ENCODE assay signal across 8 cellular contexts in genomic region chr11:118572075-118572913, GRCh38. TPM values are rescaled to one million over a fixed set of nuclear protein-coding genes. Genes with fewer than 3 reads are reported as not detected.
DNase-seq lines count a peak whose midpoint lies in the region; ATAC-seq lines count a peak whose summit lies in the region.

TSS of gene ARCN1 (plus strand) at chr11:118572409. CDS start at chr11:118572548, 139 bp downstream.

- peak; percentile 66 for DNase-seq in 8988T
- peak; percentile 80 to 97 for DNase-seq in NCI-H526 (lab: John Stamatoyannopoulos, UW)
- DNase-seq in activated CD4-positive, alpha-beta T cell treated with anti-CD3 and anti-CD28 coated beads, Interleukin-2, amount 50 U/mL, for 24 hours (ENCODE audit: low read depth in 1 of 2, low spot score in 1 of 2), result peak; percentile 62 to 71
- DNase-seq in left lobe of liver (ENCODE audit: low spot score), result peak; percentile 79
- DNase-seq in stimulated activated CD4-positive, alpha-beta T cell treated with anti-CD3 and anti-CD28 coated beads, Interleukin-2, amount 100 ng/mL, for 24 hours, result peak; percentile 78 to 79

- peaks cover 28% of the 10 kb centered on the region for H3K36me3 Mint-ChIP-seq in dendritic cell treated with granulocyte-macrophage colony-stimulating factor and Interleukin-4, amounts not matched to agents 40 ng/mL and 50 ng/mL, for 4 days (ENCODE audit: low read depth)

- H3K27me3 Mint-ChIP-seq in dendritic cell treated with granulocyte-macrophage colony-stimulating factor and Interleukin-4, amounts not matched to agents 40 ng/mL and 50 ng/mL, for 4 days, result no peaks in the 10 kb centered on the region

- H3K4me1 Mint-ChIP-seq in dendritic cell treated with granulocyte-macrophage colony-stimulating factor and Interleukin-4, amounts not matched to agents 40 ng/mL and 50 ng/mL, for 4 days (ENCODE audit: low read depth), result peaks cover 41% of the 10 kb centered on the region

- intact Hi-C loops in dendritic cell treated with granulocyte-macrophage colony-stimulating factor and Interleukin-4, amounts not matched to agents 40 ng/mL and 50 ng/mL, for 4 days (cut with micrococcal nuclease), result loop anchor here (2.0 to 5.0 kb wide), 2 partner anchors 135 to 170 kb away; partner anchors contain the start of genes ATP5MG and KMT2A

- H3K9me3 Mint-ChIP-seq in dendritic cell treated with granulocyte-macrophage colony-stimulating factor and Interleukin-4, amounts not matched to agents 40 ng/mL and 50 ng/mL, for 4 days, result no peaks in the 10 kb centered on the region

- ATAC-seq in GM18868 (IDR thresholded peaks at IDR 0.05; ENCODE audit: unreplicated experiment) (peak; percentile 74), HG03159 (IDR thresholded peaks at IDR 0.05; ENCODE audit: unreplicated experiment) (peak; percentile 67), left lobe of liver (peak; percentile 90)

- H3K27ac Mint-ChIP-seq in dendritic cell treated with granulocyte-macrophage colony-stimulating factor and Interleukin-4, amounts not matched to agents 40 ng/mL and 50 ng/mL, for 4 days, result peak within 1 kb of the TSS; percentile 95

- peak within 1 kb of the TSS; percentile 95 for H3K4me3 Mint-ChIP-seq in dendritic cell treated with granulocyte-macrophage colony-stimulating factor and Interleukin-4, amounts not matched to agents 40 ng/mL and 50 ng/mL, for 4 days

RNA-seq across cellular contexts. Expression of gene ARCN1, which starts in this region (rescaled TPM):
- 61.0 TPM for total RNA-seq in left lobe of liver

Comparison
In these comparisons a context has a peak if more than half of its experiments do, and no peak if none do; other contexts are left out.
1. Peak in every context shown above with its lines: DNase-seq and ATAC-seq.